ENCODE assay signal across 12 cellular contexts in genomic region chr18:62802523-62802922, GRCh38.
DNase-seq lines count a peak whose midpoint lies in the region; ATAC-seq and TF ChIP-seq lines count a peak whose summit lies in the region.
"Had no signal": no experiment of that assay in that cellular context is flagged by ENCODE, and none has a peak within 500 bp of the region (broad histone marks: within the 10 kb centered on the region; RNA-seq: fewer than 3 reads in every experiment).

No MANE protein-coding gene starts in this region.

- H3K4me1 ChIP-seq in cardiac muscle cell (ENCODE audit: low read depth) (peaks cover 7% of the 10 kb centered on the region), testis (peaks cover 4% of the 10 kb centered on the region)

- no peak overlapping the region for H3K4me3 Mint-ChIP-seq in stimulated activated memory B cell treated with anti-CD40 and anti-IgM and Interleukin-4, amounts not matched to agents 10 μg/mL and 1 μg/mL and 100 μg/mL, for 72 hours
- H3K4me3 Mint-ChIP-seq in activated T-helper 1 cell treated with anti-CD3 and anti-CD28 coated beads, Interleukin-12 subunit alpha, Interleukin-12 subunit beta, Interleukin-2, Interleukin-4 antibody, amounts not matched to agents 30 ng/mL and 10 ng/mL and 1 ng/mL, durations not matched to agents 14 hours and 24 hours and 36 hours = no peak overlapping the region
- H3K4me3 Mint-ChIP-seq: natural killer cell, type B pancreatic cell had no signal

- TF ChIP-seq CTCF in cardiac muscle cell (IDR thresholded peaks at IDR 0.05; ENCODE audit: low read depth, low read length) = peak; percentile 32
- peak; percentile 67 for TF ChIP-seq CTCF in VCaP (conservative IDR thresholded peaks at IDR 0.05)
- TF ChIP-seq CTCF in fibroblast of mammary gland (conservative IDR thresholded peaks at IDR 0.05; ENCODE audit: control insufficient read depth, insufficient read depth, low read depth, low read length) = peak; percentile 39
- TF ChIP-seq CTCF in testis (IDR thresholded peaks at IDR 0.05) = no peak

- H3K4me1 Mint-ChIP-seq in stimulated activated memory B cell treated with anti-CD40 and anti-IgM and Interleukin-4, amounts not matched to agents 10 μg/mL and 1 μg/mL and 100 μg/mL, for 72 hours = peaks cover 10% of the 10 kb centered on the region
- no peaks in the 10 kb centered on the region for H3K4me1 Mint-ChIP-seq in activated T-helper 1 cell treated with anti-CD3 and anti-CD28 coated beads, Interleukin-12 subunit alpha, Interleukin-12 subunit beta, Interleukin-2, Interleukin-4 antibody, amounts not matched to agents 30 ng/mL and 10 ng/mL and 1 ng/mL, durations not matched to agents 14 hours and 24 hours and 36 hours (ENCODE audit: low read depth)

- no peak overlapping the region for H3K4me3 ChIP-seq in cardiac muscle cell
- no peak overlapping the region for H3K4me3 ChIP-seq in fibroblast of mammary gland (ENCODE audit: control insufficient read depth, low read depth, low read length)
- H3K4me3 ChIP-seq in testis = no peak overlapping the region
- H3K4me3 ChIP-seq: skin epidermis had no signal

- TF ChIP-seq POLR2A in testis (IDR thresholded peaks at IDR 0.05) = no peak

- no peak overlapping the region for H3K27ac ChIP-seq in cardiac muscle cell
- no peak overlapping the region for H3K27ac ChIP-seq in VCaP
- no peak overlapping the region for H3K27ac ChIP-seq in testis
- H3K27ac ChIP-seq: skin epidermis had no signal

- H3K9me3 ChIP-seq in cardiac muscle cell (ENCODE audit: low read depth) (no peaks in the 10 kb centered on the region), testis (no peaks in the 10 kb centered on the region)

- WGBS in testis, 2 donors = 65 to 66% methylated on average over 3 of the region's 3 CpGs

- H3K9me3 Mint-ChIP-seq in stimulated activated memory B cell treated with anti-CD40 and anti-IgM and Interleukin-4, amounts not matched to agents 10 μg/mL and 1 μg/mL and 100 μg/mL, for 72 hours = no peaks in the 10 kb centered on the region
- no peaks in the 10 kb centered on the region for H3K9me3 Mint-ChIP-seq in activated T-helper 1 cell treated with anti-CD3 and anti-CD28 coated beads, Interleukin-12 subunit alpha, Interleukin-12 subunit beta, Interleukin-2, Interleukin-4 antibody, amounts not matched to agents 30 ng/mL and 10 ng/mL and 1 ng/mL, durations not matched to agents 14 hours and 24 hours and 36 hours
- H3K9me3 Mint-ChIP-seq: natural killer cell, type B pancreatic cell had no signal

- intact Hi-C loops in left ventricle myocardium superior (cut with micrococcal nuclease) = no loop called here
- intact Hi-C loops in testis (cut with DNase I; ENCODE audit: low total_unique reads) = no loop called here
- intact Hi-C loops in activated T-helper 1 cell treated with anti-CD3 and anti-CD28 coated beads, Interleukin-12 subunit alpha, Interleukin-12 subunit beta, Interleukin-2, Interleukin-4 antibody, amounts not matched to agents 30 ng/mL and 10 ng/mL and 1 ng/mL, durations not matched to agents 14 hours and 24 hours and 36 hours (cut with micrococcal nuclease) = loop anchor here (1.0 to 5.0 kb wide), 2 partner anchors 88 to 155 kb away; no protein-coding TSS in a partner anchor

- H3K36me3 Mint-ChIP-seq in stimulated activated memory B cell treated with anti-CD40 and anti-IgM and Interleukin-4, amounts not matched to agents 10 μg/mL and 1 μg/mL and 100 μg/mL, for 72 hours = peaks cover 6% of the 10 kb centered on the region
- H3K36me3 Mint-ChIP-seq in activated T-helper 1 cell treated with anti-CD3 and anti-CD28 coated beads, Interleukin-12 subunit alpha, Interleukin-12 subunit beta, Interleukin-2, Interleukin-4 antibody, amounts not matched to agents 30 ng/mL and 10 ng/mL and 1 ng/mL, durations not matched to agents 14 hours and 24 hours and 36 hours (ENCODE audit: low read depth) = no peaks in the 10 kb centered on the region
- H3K36me3 Mint-ChIP-seq: natural killer cell had no signal

- no peaks in the 10 kb centered on the region for H3K27me3 Mint-ChIP-seq in stimulated activated memory B cell treated with anti-CD40 and anti-IgM and Interleukin-4, amounts not matched to agents 10 μg/mL and 1 μg/mL and 100 μg/mL, for 72 hours
- no peaks in the 10 kb centered on the region for H3K27me3 Mint-ChIP-seq in activated T-helper 1 cell treated with anti-CD3 and anti-CD28 coated beads, Interleukin-12 subunit alpha, Interleukin-12 subunit beta, Interleukin-2, Interleukin-4 antibody, amounts not matched to agents 30 ng/mL and 10 ng/mL and 1 ng/mL, durations not matched to agents 14 hours and 24 hours and 36 hours (ENCODE audit: insufficient read depth)
- H3K27me3 Mint-ChIP-seq: type B pancreatic cell had no signal

- peak overlapping the region; percentile 21 for H3K27ac Mint-ChIP-seq in stimulated activated memory B cell treated with anti-CD40 and anti-IgM and Interleukin-4, amounts not matched to agents 10 μg/mL and 1 μg/mL and 100 μg/mL, for 72 hours
- no peak overlapping the region for H3K27ac Mint-ChIP-seq in activated T-helper 1 cell treated with anti-CD3 and anti-CD28 coated beads, Interleukin-12 subunit alpha, Interleukin-12 subunit beta, Interleukin-2, Interleukin-4 antibody, amounts not matched to agents 30 ng/mL and 10 ng/mL and 1 ng/mL, durations not matched to agents 14 hours and 24 hours and 36 hours
- H3K27ac Mint-ChIP-seq: natural killer cell, type B pancreatic cell had no signal

- H3K27me3 ChIP-seq in cardiac muscle cell = no peaks in the 10 kb centered on the region
- no peaks in the 10 kb centered on the region for H3K27me3 ChIP-seq in testis

- ATAC-seq in left ventricle myocardium superior = no peak
- ATAC-seq in stimulated activated memory B cell treated with anti-CD40 and anti-IgM and Interleukin-4, amounts not matched to agents 10 μg/mL and 1 μg/mL and 100 μg/mL, for 72 hours = no peak
- ATAC-seq in HG02970 (IDR thresholded peaks at IDR 0.05; ENCODE audit: low FRiP score, unreplicated experiment) = no peak
- ATAC-seq: natural killer cell had no signal

- peak in 1 of 2 donors; percentile 39 for DNase-seq in cardiac muscle cell (ENCODE audit: low read depth in 1 of 2, low spot score in 1 of 2)
- no peak for DNase-seq in left ventricle myocardium superior
- peak; percentile 36 for DNase-seq in fibroblast of mammary gland (ENCODE audit: low read depth)
- no peak for DNase-seq in testis
- DNase-seq in activated T-helper 1 cell treated with anti-CD3 and anti-CD28 coated beads, Interleukin-12 subunit alpha, Interleukin-12 subunit beta, Interleukin-2, Interleukin-4 antibody, amounts not matched to agents 30 ng/mL and 10 ng/mL and 1 ng/mL, durations not matched to agents 14 hours and 24 hours and 36 hours (ENCODE audit: low spot score) = no peak
- DNase-seq: natural killer cell, NCI-H82 had no signal

- H3K36me3 ChIP-seq in cardiac muscle cell = no peaks in the 10 kb centered on the region
- no peaks in the 10 kb centered on the region for H3K36me3 ChIP-seq in testis (ENCODE audit: low read depth, missing control alignments)

Comparison
In these comparisons a context has a peak if more than half of its experiments do, and no peak if none do; other contexts are left out.
1. CTCF ChIP-seq: peak in cardiac muscle cell (single experiment), VCaP (single experiment) and fibroblast of mammary gland (single experiment); none in testis (0 of 3).